8 cellular contexts compared by ENCODE assay signal in genomic region chr15:21283210-21283609, GRCh38.
DNase-seq lines count a peak whose midpoint lies in the region; ATAC-seq, FAIRE-seq and TF ChIP-seq lines count a peak whose summit lies in the region.
"Not testable (repeated sequence)": the region's sequence is repeated elsewhere in the genome, so short reads cannot be mapped to it uniquely, and the experiment has no call there.

No MANE protein-coding gene starts in this region.

- not testable (repeated sequence) for DNase-seq in Right ventricle myocardium inferior (ENCODE audit: missing footprints); upper lobe of right lung

- H3K9me3 ChIP-seq in upper lobe of right lung, result not testable (repeated sequence)

- not testable (repeated sequence) for H3K36me3 ChIP-seq in upper lobe of right lung

- FAIRE-seq in TTC549 (lab: Jason Lieb, UNC), result peak; percentile 60

- intact Hi-C loops in Right ventricle myocardium inferior (cut with DNase I); upper lobe of right lung (cut with DNase I): not testable (repeated sequence)

- TF ChIP-seq CTCF in upper lobe of right lung (IDR thresholded peaks at IDR 0.05), result not testable (repeated sequence)

- H3K27me3 ChIP-seq in upper lobe of right lung, result not testable (repeated sequence)

- H3K4me1 ChIP-seq in upper lobe of right lung, result not testable (repeated sequence)

- ATAC-seq in GM18517 (IDR thresholded peaks at IDR 0.05; ENCODE audit: unreplicated experiment) (peak; percentile 80), GM19395 (IDR thresholded peaks at IDR 0.05; ENCODE audit: unreplicated experiment) (peak; percentile 95), GM21717 (IDR thresholded peaks at IDR 0.05; ENCODE audit: unreplicated experiment) (peak; percentile 94), HG02970 (IDR thresholded peaks at IDR 0.05; ENCODE audit: low FRiP score, unreplicated experiment) (peak; percentile 56), HG03354 (IDR thresholded peaks at IDR 0.05; ENCODE audit: poor library complexity, severe bottlenecking, unreplicated experiment) (peak; percentile 95), Right ventricle myocardium inferior (peak; percentile 32), upper lobe of right lung (peak; percentile 27)

- H3K4me3 ChIP-seq in upper lobe of right lung, result not testable (repeated sequence)

- not testable (repeated sequence) for H3K27ac ChIP-seq in upper lobe of right lung

Comparison
In these comparisons a context has a peak if more than half of its experiments do, and no peak if none do; other contexts are left out.
1. ATAC-seq: peak in every context shown above with its lines; median percentile 95 in GM19395; 95 in HG03354; 94 in GM21717; 80 in GM18517; 56 in HG02970; 32 in Right ventricle myocardium inferior; 27 in upper lobe of right lung.